In the genomic region with DNA sequence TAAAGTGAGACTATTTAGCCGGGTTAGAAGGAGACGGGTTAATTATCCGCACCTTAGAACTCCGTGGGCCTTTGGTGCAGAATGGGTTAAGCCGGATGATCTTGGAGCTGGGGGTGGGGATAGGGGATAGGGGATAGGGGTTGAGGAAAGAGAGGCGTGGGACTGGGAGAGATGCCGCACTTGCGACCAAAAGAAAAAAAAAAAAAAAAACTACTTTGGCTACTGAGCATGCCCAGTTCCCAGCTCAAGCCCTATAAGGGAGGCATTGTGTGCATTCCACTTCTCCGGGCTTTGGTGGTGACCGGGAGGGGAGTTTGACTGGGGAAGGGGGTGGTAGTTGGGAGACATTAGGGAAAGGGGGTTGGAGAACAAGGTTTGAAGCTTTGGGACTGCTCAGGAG, we compare ENCODE assay signal across 11 cellular contexts. TPM values are rescaled to one million over a fixed set of nuclear protein-coding genes. Genes with fewer than 3 reads are reported as not detected.
DNase-seq lines count a peak whose midpoint lies in the region; ATAC-seq and TF ChIP-seq lines count a peak whose summit lies in the region.
"Had no signal": no experiment of that assay in that cellular context is flagged by ENCODE, and none has a peak within 500 bp of the region (broad histone marks: within the 10 kb centered on the region; RNA-seq: fewer than 3 reads in every experiment).

A gene with protein sequence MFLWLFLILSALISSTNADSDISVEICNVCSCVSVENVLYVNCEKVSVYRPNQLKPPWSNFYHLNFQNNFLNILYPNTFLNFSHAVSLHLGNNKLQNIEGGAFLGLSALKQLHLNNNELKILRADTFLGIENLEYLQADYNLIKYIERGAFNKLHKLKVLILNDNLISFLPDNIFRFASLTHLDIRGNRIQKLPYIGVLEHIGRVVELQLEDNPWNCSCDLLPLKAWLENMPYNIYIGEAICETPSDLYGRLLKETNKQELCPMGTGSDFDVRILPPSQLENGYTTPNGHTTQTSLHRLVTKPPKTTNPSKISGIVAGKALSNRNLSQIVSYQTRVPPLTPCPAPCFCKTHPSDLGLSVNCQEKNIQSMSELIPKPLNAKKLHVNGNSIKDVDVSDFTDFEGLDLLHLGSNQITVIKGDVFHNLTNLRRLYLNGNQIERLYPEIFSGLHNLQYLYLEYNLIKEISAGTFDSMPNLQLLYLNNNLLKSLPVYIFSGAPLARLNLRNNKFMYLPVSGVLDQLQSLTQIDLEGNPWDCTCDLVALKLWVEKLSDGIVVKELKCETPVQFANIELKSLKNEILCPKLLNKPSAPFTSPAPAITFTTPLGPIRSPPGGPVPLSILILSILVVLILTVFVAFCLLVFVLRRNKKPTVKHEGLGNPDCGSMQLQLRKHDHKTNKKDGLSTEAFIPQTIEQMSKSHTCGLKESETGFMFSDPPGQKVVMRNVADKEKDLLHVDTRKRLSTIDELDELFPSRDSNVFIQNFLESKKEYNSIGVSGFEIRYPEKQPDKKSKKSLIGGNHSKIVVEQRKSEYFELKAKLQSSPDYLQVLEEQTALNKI (minus strand): TSS at position 187 of the 400 bp plus-strand sequence. CDS start 4,993 bp downstream, outside the sequence.

- no peak within 1 kb of the TSS for H3K9ac ChIP-seq in NT2/D1 (ENCODE audit: insufficient read length, low read depth)
- H3K9ac ChIP-seq in endodermal cell (ENCODE audit: extremely low read depth, low read length, poor library complexity, severe bottlenecking) = no peak within 1 kb of the TSS
- H3K9ac ChIP-seq in muscle layer of colon (ENCODE audit: low read length) = no peak within 1 kb of the TSS

- H3K4me1 Mint-ChIP-seq in endodermal cell = peaks cover 2% of the 10 kb centered on the region
- no peaks in the 10 kb centered on the region for H3K4me1 Mint-ChIP-seq in activated T-cell treated with anti-CD3 and anti-CD28 coated beads, Interleukin-2, amount 50 U/mL, for 4 hours (ENCODE audit: low read depth)

- in situ Hi-C loops in transverse colon (cut with MboI; ENCODE audit: low pct_ligation_motif_present in 1 of 4, low pct_unique_long_range_greater_than_20kb in 1 of 4, low sequenced_read_pairs in 3 of 4) = no loop called here

- H3K36me3 Mint-ChIP-seq in endodermal cell (ENCODE audit: low read depth) = no peaks in the 10 kb centered on the region
- no peaks in the 10 kb centered on the region for H3K36me3 Mint-ChIP-seq in activated T-cell treated with anti-CD3 and anti-CD28 coated beads, Interleukin-2, amount 50 U/mL, for 4 hours (ENCODE audit: insufficient read depth)

- H3K4me1 ChIP-seq in NT2/D1 (ENCODE audit: insufficient read depth, insufficient read length) (no peaks in the 10 kb centered on the region), endodermal cell (ENCODE audit: control insufficient read depth, insufficient read depth, low read length) (no peaks in the 10 kb centered on the region), muscle layer of colon (ENCODE audit: insufficient read depth, low read length) (no peaks in the 10 kb centered on the region), transverse colon (peaks cover 0 to 6% (median 0%) of the 10 kb centered on the region in 4 donors)

- TF ChIP-seq EP300 in transverse colon (IDR thresholded peaks at IDR 0.05; ENCODE audit: low read depth) = no peak

- no peak for TF ChIP-seq POLR2A in transverse colon (IDR thresholded peaks at IDR 0.05)

- no peaks in the 10 kb centered on the region for H3K36me3 ChIP-seq in NT2/D1 (ENCODE audit: insufficient read depth, insufficient read length, low read length)
- no peaks in the 10 kb centered on the region for H3K36me3 ChIP-seq in endodermal cell (ENCODE audit: control insufficient read depth, insufficient read depth, low read length)
- no peaks in the 10 kb centered on the region for H3K36me3 ChIP-seq in muscle layer of colon (ENCODE audit: insufficient read depth, low read length)
- no peaks in the 10 kb centered on the region for H3K36me3 ChIP-seq in transverse colon

- ATAC-seq in activated T-cell treated with anti-CD3 and anti-CD28 coated beads, Interleukin-2, amount 50 U/mL, for 4 hours = no peak
- ATAC-seq: natural killer cell treated with Interleukin-12 subunit alpha and Interleukin-12 subunit beta and Interleukin-15 and Interleukin-18, amount 100 ng/mL, for 72 hours had no signal

- peaks cover 49% of the 10 kb centered on the region for H3K9me3 Mint-ChIP-seq in endodermal cell
- peaks cover 4% of the 10 kb centered on the region for H3K9me3 Mint-ChIP-seq in activated T-cell treated with anti-CD3 and anti-CD28 coated beads, Interleukin-2, amount 50 U/mL, for 4 hours

- peaks cover 19% of the 10 kb centered on the region for H3K27me3 Mint-ChIP-seq in endodermal cell (ENCODE audit: insufficient read depth)
- H3K27me3 Mint-ChIP-seq in activated T-cell treated with anti-CD3 and anti-CD28 coated beads, Interleukin-2, amount 50 U/mL, for 4 hours (ENCODE audit: low read depth) = peaks cover 22% of the 10 kb centered on the region

- TF ChIP-seq CTCF in endodermal cell (conservative IDR thresholded peaks at IDR 0.05) (no peak), transverse colon (IDR thresholded peaks at IDR 0.05) (no peak)

- H3K27ac ChIP-seq in endodermal cell (ENCODE audit: low read depth, low read length) = peak within 1 kb of the TSS; percentile 17
- H3K27ac ChIP-seq in muscle layer of colon (ENCODE audit: low read depth, low read length) = no peak within 1 kb of the TSS
- H3K27ac ChIP-seq in temporal lobe (ENCODE audit: low read depth, low read length) = peak within 1 kb of the TSS; percentile 27
- H3K27ac ChIP-seq in transverse colon = no peak within 1 kb of the TSS

- WGBS in endodermal cell (ENCODE audit: insufficient coverage in 1 of 2, insufficient read length in 1 of 2), 2 experiments = 48% methylated on average over 7 of the region's 10 CpGs; no CpG with 5 or more reads in 1 of the 2 experiments
- 0 to 55% methylated on average over 2 to 10 of the region's 10 CpGs for WGBS in transverse colon (ENCODE audit: low coverage in 1 of 2), 2 donors

- DNase-seq in NT2/D1 (ENCODE audit: low read depth, low spot score) (peak; percentile 47), endodermal cell (peak; percentile 90), HT-29 (ENCODE audit: low spot score) (no peak), transverse colon (no peak)
- DNase-seq in stimulated activated naive CD4-positive, alpha-beta T cell treated with Interleukin-2 at 50 U/mL for 16 hours (lab: John Stamatoyannopoulos, UW) = no peak
- DNase-seq in activated T-cell treated with anti-CD3 and anti-CD28 coated beads, Interleukin-2, amount 50 U/mL, for 4 hours = no peak
- DNase-seq: NCI-H1092; stimulated activated CD8-positive, alpha-beta memory T cell treated with anti-CD3 and anti-CD28 coated beads, Interleukin-4, amount 100 ng/mL, for 48 hours had no signal

- H3K4me3 Mint-ChIP-seq in endodermal cell = peak within 1 kb of the TSS; percentile 74
- H3K4me3 Mint-ChIP-seq in activated T-cell treated with anti-CD3 and anti-CD28 coated beads, Interleukin-2, amount 50 U/mL, for 4 hours = no peak within 1 kb of the TSS

- H3K4me3 ChIP-seq in NT2/D1 (ENCODE audit: insufficient read length, low read depth) = peak within 1 kb of the TSS; percentile 34
- no peak within 1 kb of the TSS for H3K4me3 ChIP-seq in endodermal cell (ENCODE audit: low read length)
- peak within 1 kb of the TSS; percentile 24 to 38 for H3K4me3 ChIP-seq in muscle layer of colon (ENCODE audit: low read depth in 1 of 2, low read length in 2 of 2)
- H3K4me3 ChIP-seq in transverse colon = peak within 1 kb of the TSS in 2 of 4 donors; percentile 21 to 48

- peaks cover 6% of the 10 kb centered on the region for H3K27me3 ChIP-seq in NT2/D1 (ENCODE audit: insufficient read depth, insufficient read length)
- peaks cover 17% of the 10 kb centered on the region for H3K27me3 ChIP-seq in endodermal cell (ENCODE audit: control insufficient read depth, insufficient read depth, low read length, poor library complexity, severe bottlenecking)
- H3K27me3 ChIP-seq in muscle layer of colon (ENCODE audit: control insufficient read depth in 1 of 2, insufficient read depth in 2 of 2, low read length in 2 of 2) = peaks cover 17 to 30% of the 10 kb centered on the region in 2 donors
- peaks cover 30% of the 10 kb centered on the region for H3K27me3 ChIP-seq in transverse colon

- peak within 1 kb of the TSS; percentile 91 for H3K27ac Mint-ChIP-seq in endodermal cell
- H3K27ac Mint-ChIP-seq: natural killer cell treated with Interleukin-12 subunit alpha and Interleukin-12 subunit beta and Interleukin-15 and Interleukin-18, amount 100 ng/mL, for 72 hours had no signal

- intact Hi-C loops in transverse colon (cut with DNase I; ENCODE audit: low total_unique reads) = no loop called here

- H3K9me3 ChIP-seq in NT2/D1 (ENCODE audit: insufficient read depth, low read length) (no peaks in the 10 kb centered on the region), endodermal cell (ENCODE audit: control insufficient read depth, low read length) (no peaks in the 10 kb centered on the region), muscle layer of colon (ENCODE audit: low read length) (no peaks in the 10 kb centered on the region), transverse colon (no peaks in the 10 kb centered on the region)

RNA-seq across cellular contexts. Expression of the gene that starts here (rescaled TPM):
- total RNA-seq in endodermal cell = 10 to 100 TPM in 1 of 2 donors, 1 to 10 TPM in 1; 5.6 to 11.5 TPM
- polyA plus RNA-seq in endodermal cell (2013, experiment 1 of 2) = 2.8 TPM
- 1.9 TPM for polyA plus RNA-seq in endodermal cell (2013, experiment 2 of 2)
- total RNA-seq in temporal lobe = 36.9 TPM
- total RNA-seq in HT-29 (2014; rRNA removed; shearing (Covaris generic)) = not detected in 2 replicates
- under 1 TPM in 2 of 4 donors, not detected in 2; 0.14 to 0.32 TPM for total RNA-seq in transverse colon
- not detected for total RNA-seq in activated T-cell treated with anti-CD3 and anti-CD28 coated beads, Interleukin-2, amount 50 U/mL, for 4 hours
- total RNA-seq: natural killer cell treated with Interleukin-12 subunit alpha and Interleukin-12 subunit beta and Interleukin-15 and Interleukin-18, amount 100 ng/mL, for 72 hours had no signal

Comparison
In these comparisons a context has a peak if more than half of its experiments do, and no peak if none do; other contexts are left out.
1. DNase-seq: peak in NT2/D1 (single experiment) and endodermal cell (single experiment); none in HT-29 (single experiment), stimulated activated naive CD4-positive, alpha-beta T cell treated with Interleukin-2 at 50 U/mL for 16 hours (single experiment), transverse colon (single experiment) and activated T-cell treated with anti-CD3 and anti-CD28 coated beads, Interleukin-2, amount 50 U/mL, for 4 hours (single experiment).
2. H3K27ac ChIP-seq: peak in endodermal cell (single experiment) and temporal lobe (single experiment); none in muscle layer of colon (single experiment) and transverse colon (0 of 4).